In the genomic region with DNA sequence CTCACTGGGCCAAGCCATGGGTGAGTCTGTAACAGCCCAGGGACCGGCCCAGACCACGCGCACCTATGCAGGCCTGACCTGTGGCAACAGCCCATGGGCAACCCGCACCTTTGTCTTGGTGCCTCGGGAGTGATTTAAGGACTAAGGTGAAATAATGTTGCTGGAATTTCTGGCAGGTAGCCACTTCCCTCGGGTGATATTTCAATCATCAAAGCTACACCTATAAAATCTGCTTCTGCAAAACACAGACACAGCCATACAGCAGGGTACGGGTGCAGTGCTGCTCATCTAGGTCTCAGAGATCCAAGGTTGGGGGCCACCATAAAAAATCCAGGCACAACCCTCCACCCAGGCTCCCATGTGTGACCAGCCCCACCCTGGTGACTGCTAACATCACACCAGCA, we compare ENCODE assay signal across 14 cellular contexts. TPM values are rescaled to one million over a fixed set of nuclear protein-coding genes. Genes with fewer than 3 reads are reported as not detected.
DNase-seq lines count a peak whose midpoint lies in the region; ATAC-seq and TF ChIP-seq lines count a peak whose summit lies in the region.
"Had no signal": no experiment of that assay in that cellular context is flagged by ENCODE, and none has a peak within 500 bp of the region (broad histone marks: within the 10 kb centered on the region; RNA-seq: fewer than 3 reads in every experiment).

No MANE protein-coding gene starts in this region.

- no peak overlapping the region for H3K4me3 ChIP-seq in upper lobe of left lung
- H3K4me3 ChIP-seq: heart left ventricle had no signal

- H3K27ac Mint-ChIP-seq in brain, result peak overlapping the region in 4 of 5 experiments; percentile 38 to 58 (median 50)
- H3K27ac Mint-ChIP-seq in endothelial cell (ENCODE audit: unreplicated experiment), result no peak overlapping the region
- H3K27ac Mint-ChIP-seq: activated T-helper 2 cell treated with anti-CD3 and anti-CD28 coated beads, Interferon-gamma antibody, Interleukin-2, Interleukin-4, amounts not matched to agents 10 μg/mL and 5 μg/mL and 100 μg/mL, durations not matched to agents 14 hours and 24 hours and 36 hours; T-helper 1 cell treated with Interleukin-12 subunit alpha and Interleukin-12 subunit beta and Interleukin-4 antibody, amounts not matched to agents 30 μg/mL and 1 μg/mL, for 36 hours had no signal

- H3K4me1 ChIP-seq in upper lobe of left lung, result no peaks in the 10 kb centered on the region
- H3K4me1 ChIP-seq: heart left ventricle had no signal

- H3K36me3 Mint-ChIP-seq in brain (peaks cover 38% of the 10 kb centered on the region), endothelial cell (ENCODE audit: low read depth, unreplicated experiment) (peaks cover 19% of the 10 kb centered on the region)

- TF ChIP-seq CTCF in brain (conservative IDR thresholded peaks at IDR 0.05) (no peak), upper lobe of left lung (IDR thresholded peaks at IDR 0.05) (no peak), endothelial cell (IDR thresholded peaks at IDR 0.05; ENCODE audit: unreplicated experiment) (no peak)

- no peaks in the 10 kb centered on the region for H3K9me3 ChIP-seq in upper lobe of left lung

- no peaks in the 10 kb centered on the region for H3K27me3 ChIP-seq in upper lobe of left lung

- peaks cover 2 to 12% (median 11%) of the 10 kb centered on the region in 5 experiments for H3K9me3 Mint-ChIP-seq in brain
- H3K9me3 Mint-ChIP-seq in endothelial cell (ENCODE audit: unreplicated experiment), result no peaks in the 10 kb centered on the region
- H3K9me3 Mint-ChIP-seq: activated T-helper 2 cell treated with anti-CD3 and anti-CD28 coated beads, Interferon-gamma antibody, Interleukin-2, Interleukin-4, amounts not matched to agents 10 μg/mL and 5 μg/mL and 100 μg/mL, durations not matched to agents 14 hours and 24 hours and 36 hours had no signal

- H3K27me3 Mint-ChIP-seq in brain (no peaks in the 10 kb centered on the region), endothelial cell (ENCODE audit: unreplicated experiment) (no peaks in the 10 kb centered on the region)

- H3K27ac ChIP-seq in upper lobe of left lung, result peak overlapping the region in 3 of 4 donors; percentile 23 to 61 (median 30)
- H3K27ac ChIP-seq: heart left ventricle had no signal

- 52 to 77% methylated on average over 7 of the region's 7 CpGs for WGBS in upper lobe of left lung, 2 donors

- peak; percentile 68 for ATAC-seq in left colon
- peak in 1 of 2 donors; percentile 76 for ATAC-seq in upper lobe of left lung (ENCODE audit: low FRiP score in 2 of 2)
- ATAC-seq: heart left ventricle had no signal

- H3K4me1 Mint-ChIP-seq in brain, result peaks cover 58% of the 10 kb centered on the region
- H3K4me1 Mint-ChIP-seq in endothelial cell (ENCODE audit: unreplicated experiment), result no peaks in the 10 kb centered on the region

- H3K4me3 Mint-ChIP-seq in brain (no peak overlapping the region), endothelial cell (ENCODE audit: unreplicated experiment) (no peak overlapping the region)
- H3K4me3 Mint-ChIP-seq: T-helper 1 cell treated with Interleukin-12 subunit alpha and Interleukin-12 subunit beta and Interleukin-4 antibody, amounts not matched to agents 30 μg/mL and 1 μg/mL, for 36 hours had no signal

- H3K36me3 ChIP-seq in upper lobe of left lung, result peaks cover 0 to 4% (median 0%) of the 10 kb centered on the region in 4 donors
- H3K36me3 ChIP-seq: heart left ventricle had no signal

- TF ChIP-seq POLR2A in upper lobe of left lung (IDR thresholded peaks at IDR 0.05), result no peak

- peak; percentile 30 to 59 for DNase-seq in NCI-H526 (lab: John Stamatoyannopoulos, UW)
- no peak for DNase-seq in NCI-H526 treated with DMSO at 0.1 percent for 48 hours (lab: John Stamatoyannopoulos, UW)
- DNase-seq in left colon, result peak; percentile 22 to 36
- DNase-seq in upper lobe of left lung, result peak in 1 of 2 donors; percentile 43
- DNase-seq in NCI-H226, result no peak
- no peak for DNase-seq in endothelial cell (ENCODE audit: low spot score)
- DNase-seq in NCI-H524 treated with DMSO at 0.1 percent for 48 hours (lab: John Stamatoyannopoulos, UW), result no peak
- DNase-seq: ACHN, heart left ventricle, occipital lobe had no signal

- TF ChIP-seq EP300 in upper lobe of left lung (IDR thresholded peaks at IDR 0.05), result no peak

- intact Hi-C loops in left colon (cut with DNase I, micrococcal nuclease), result no loop called here

RNA-seq across cellular contexts. Expression of a gene that starts 44.4 kb away (rescaled TPM):
- polyA plus RNA-seq in brain (ENCODE audit: insufficient read depth, low read depth, low replicate concordance), result 88.5 TPM
- total RNA-seq in left colon (10 to 100 TPM; 39.2 to 68.0 TPM), upper lobe of left lung (10 to 100 TPM; 36.7 to 83.7 (median 64.1) TPM), endothelial cell (ENCODE audit: unreplicated experiment) (15.3 TPM)
- total RNA-seq: activated T-helper 2 cell treated with anti-CD3 and anti-CD28 coated beads, Interferon-gamma antibody, Interleukin-2, Interleukin-4, amounts not matched to agents 10 μg/mL and 5 μg/mL and 100 μg/mL, durations not matched to agents 14 hours and 24 hours and 36 hours; lung microvascular endothelial cell had no signal

Comparison
In these comparisons a context has a peak if more than half of its experiments do, and no peak if none do; other contexts are left out.
1. DNase-seq: peak in NCI-H526 (2 of 2) and left colon (2 of 2); none in NCI-H526 treated with DMSO at 0.1 percent for 48 hours (single experiment), NCI-H226 (single experiment), endothelial cell (single experiment) and NCI-H524 treated with DMSO at 0.1 percent for 48 hours (single experiment).